16 cellular contexts compared by ENCODE assay signal in genomic region chr7:27619492-27619891, GRCh38. TPM values are rescaled to one million over a fixed set of nuclear protein-coding genes. Genes with fewer than 3 reads are reported as not detected.
DNase-seq lines count a peak whose midpoint lies in the region; ATAC-seq, FAIRE-seq and TF ChIP-seq lines count a peak whose summit lies in the region.
"Had no signal": no experiment of that assay in that cellular context is flagged by ENCODE, and none has a peak within 500 bp of the region (broad histone marks: within the 10 kb centered on the region; RNA-seq: fewer than 3 reads in every experiment).

No MANE protein-coding gene starts in this region.

- FAIRE-seq in A204.1 (lab: Jason Lieb, UNC) = peak; percentile 54
- FAIRE-seq: GM12892, H1 had no signal

- BruUV-seq in OCI-LY7 (replicated peaks; lab: Mats Ljungman, UMichigan) = no TSS peak

- ATAC-seq in HG03565 (IDR thresholded peaks at IDR 0.05; ENCODE audit: unreplicated experiment) (no peak), GM21360 (IDR thresholded peaks at IDR 0.05; ENCODE audit: unreplicated experiment) (no peak)

- intact Hi-C loops in OCI-LY7 (cut with micrococcal nuclease; ENCODE audit: unreplicated experiment) = no loop called here
- intact Hi-C loops in breast epithelium (cut with DNase I; ENCODE audit: low total_unique reads) = no loop called here

- TF ChIP-seq POLR2A in breast epithelium (IDR thresholded peaks at IDR 0.05) = no peak

- H3K9ac ChIP-seq in BLaER1 (no peak overlapping the region), endodermal cell (ENCODE audit: extremely low read depth, low read length, poor library complexity, severe bottlenecking) (no peak overlapping the region)
- H3K9ac ChIP-seq: BLaER1 treated with 17β-estradiol and CSF1 and Interleukin-3, amounts not matched to agents 10 nM and 100 nM; KMS-11 had no signal

- TF ChIP-seq CTCF in OCI-LY7 (conservative IDR thresholded peaks at IDR 0.05; ENCODE audit: low read length) (no peak), endodermal cell (conservative IDR thresholded peaks at IDR 0.05) (no peak), breast epithelium (IDR thresholded peaks at IDR 0.05) (no peak)

- DNase-seq in OCI-LY7 (ENCODE audit: low spot score) (peak; percentile 25), endodermal cell (no peak), breast epithelium (ENCODE audit: low spot score in 2 of 2) (no peak)
- DNase-seq: CD4-positive, CD25-positive, alpha-beta regulatory T cell; DMS79; HFFc6; IMR-90 had no signal

- peaks cover 35% of the 10 kb centered on the region for H3K4me1 ChIP-seq in BLaER1
- no peaks in the 10 kb centered on the region for H3K4me1 ChIP-seq in OCI-LY7 (ENCODE audit: insufficient read depth, low read length, poor library complexity, severe bottlenecking)
- no peaks in the 10 kb centered on the region for H3K4me1 ChIP-seq in endodermal cell (ENCODE audit: control insufficient read depth, insufficient read depth, low read length)
- no peaks in the 10 kb centered on the region for H3K4me1 ChIP-seq in breast epithelium
- H3K4me1 ChIP-seq: HAP-1 had no signal

- POLR2A ChIA-PET in OCI-LY7 (lab: Charles Lee) = interaction anchor here (0.6 to 1.2 kb wide), 4 partner anchors 8 to 305 kb away, joined by 3 to 4 read pairs (median 3); no protein-coding TSS in a partner anchor

- H3K4me3 ChIP-seq in BLaER1 (0 out of 2 replicates have a peak overlapping the region, but pooled peaks have one; percentile 20), OCI-LY7 (ENCODE audit: low read depth, low read length, poor library complexity, severe bottlenecking) (no peak overlapping the region), endodermal cell (ENCODE audit: low read length) (peak overlapping the region; percentile 66), breast epithelium (no peak overlapping the region)
- H3K4me3 ChIP-seq: HAP-1 had no signal

- no peak overlapping the region for H3K27ac Mint-ChIP-seq in endodermal cell
- H3K27ac Mint-ChIP-seq: CD4-positive, CD25-positive, alpha-beta regulatory T cell; HFFc6 had no signal

- H3K4me1 Mint-ChIP-seq in endodermal cell = peaks cover 2% of the 10 kb centered on the region

- peaks cover 63% of the 10 kb centered on the region for H3K36me3 Mint-ChIP-seq in endodermal cell (ENCODE audit: low read depth)

- CTCF ChIA-PET in OCI-LY7 (lab: Charles Lee; ENCODE audit: unreplicated experiment) = no interaction called here

- H2AFZ ChIP-seq in OCI-LY7 (ENCODE audit: low read length) = no peak overlapping the region

- no peaks in the 10 kb centered on the region for H3K27me3 ChIP-seq in BLaER1
- H3K27me3 ChIP-seq in endodermal cell (ENCODE audit: control insufficient read depth, insufficient read depth, low read length, poor library complexity, severe bottlenecking) = no peaks in the 10 kb centered on the region
- H3K27me3 ChIP-seq in breast epithelium = no peaks in the 10 kb centered on the region
- H3K27me3 ChIP-seq: BLaER1 treated with 17β-estradiol and CSF1 and Interleukin-3, amounts not matched to agents 10 nM and 100 nM had no signal

- H4K20me1 ChIP-seq in BLaER1 (no peaks in the 10 kb centered on the region), OCI-LY7 (ENCODE audit: insufficient read depth, low read length) (no peaks in the 10 kb centered on the region)
- H4K20me1 ChIP-seq: BLaER1 treated with 17β-estradiol and CSF1 and Interleukin-3, amounts not matched to agents 10 nM and 100 nM had no signal

- H3K4me2 ChIP-seq in BLaER1 = no peak overlapping the region
- H3K4me2 ChIP-seq in OCI-LY7 (ENCODE audit: low read length) = no peak overlapping the region
- H3K4me2 ChIP-seq: KMS-11 had no signal

- H3K36me3 ChIP-seq in BLaER1 = peaks cover 58% of the 10 kb centered on the region
- peaks cover 30% of the 10 kb centered on the region for H3K36me3 ChIP-seq in OCI-LY7 (ENCODE audit: insufficient read depth, low read length)
- H3K36me3 ChIP-seq in endodermal cell (ENCODE audit: control insufficient read depth, insufficient read depth, low read length) = peaks cover 25% of the 10 kb centered on the region
- H3K36me3 ChIP-seq in breast epithelium = no peaks in the 10 kb centered on the region

- H3K9me3 Mint-ChIP-seq in endodermal cell = peaks cover 36% of the 10 kb centered on the region

- no CpG with 5 or more reads among the region's 1 CpG for WGBS in endodermal cell (ENCODE audit: insufficient coverage in 1 of 2, insufficient read length in 1 of 2), 2 experiments

- no peaks in the 10 kb centered on the region for H3K27me3 Mint-ChIP-seq in endodermal cell (ENCODE audit: insufficient read depth)
- H3K27me3 Mint-ChIP-seq: CD4-positive, CD25-positive, alpha-beta regulatory T cell had no signal

- H3K9me3 ChIP-seq in BLaER1 (peaks cover 85% of the 10 kb centered on the region), OCI-LY7 (ENCODE audit: low read length) (peaks cover 31% of the 10 kb centered on the region), endodermal cell (ENCODE audit: control insufficient read depth, low read length) (peaks cover 45% of the 10 kb centered on the region), breast epithelium (peaks cover 32 to 42% of the 10 kb centered on the region in 2 donors)

- H3K9me2 ChIP-seq in OCI-LY7 (ENCODE audit: insufficient read depth, low read length) = no peaks in the 10 kb centered on the region

- H3K4me3 Mint-ChIP-seq in endodermal cell = no peak overlapping the region
- H3K4me3 Mint-ChIP-seq: CD4-positive, CD25-positive, alpha-beta regulatory T cell; HFFc6 had no signal

- H3K27ac ChIP-seq in BLaER1 (no peak overlapping the region), OCI-LY7 (ENCODE audit: low read depth, low read length, poor library complexity, severe bottlenecking) (no peak overlapping the region), endodermal cell (ENCODE audit: low read depth, low read length) (no peak overlapping the region), breast epithelium (no peak overlapping the region)
- H3K27ac ChIP-seq: KMS-11 had no signal

- no peaks in the 10 kb centered on the region for H3K79me2 ChIP-seq in OCI-LY7 (ENCODE audit: insufficient read depth, low read depth, low read length)

RNA-seq across cellular contexts. Expression of gene HIBADH, which starts 43.2 kb away (rescaled TPM):
- 22.8 and 24.0 TPM in 2 replicates for total RNA-seq in OCI-LY7 (2014; rRNA removed; shearing (Covaris generic))
- 19.2 TPM in 2 replicates for total RNA-seq in OCI-LY7 (2022)
- total RNA-seq in endodermal cell = 10 to 100 TPM; 48.3 to 78.1 TPM
- 31.2 TPM for polyA plus RNA-seq in endodermal cell (2013, experiment 1 of 2)
- polyA plus RNA-seq in endodermal cell (2013, experiment 2 of 2) = 26.6 TPM
- total RNA-seq in breast epithelium = 10 to 100 TPM; 50.5 to 80.1 (median 67.5) TPM

Comparison
In these comparisons a context has a peak if more than half of its experiments do, and no peak if none do; other contexts are left out.
1. H3K4me3 ChIP-seq: peak in BLaER1 (single experiment) and endodermal cell (single experiment); none in OCI-LY7 (single experiment) and breast epithelium (0 of 3).